ENCODE assay signal across 16 cellular contexts in the genomic region with DNA sequence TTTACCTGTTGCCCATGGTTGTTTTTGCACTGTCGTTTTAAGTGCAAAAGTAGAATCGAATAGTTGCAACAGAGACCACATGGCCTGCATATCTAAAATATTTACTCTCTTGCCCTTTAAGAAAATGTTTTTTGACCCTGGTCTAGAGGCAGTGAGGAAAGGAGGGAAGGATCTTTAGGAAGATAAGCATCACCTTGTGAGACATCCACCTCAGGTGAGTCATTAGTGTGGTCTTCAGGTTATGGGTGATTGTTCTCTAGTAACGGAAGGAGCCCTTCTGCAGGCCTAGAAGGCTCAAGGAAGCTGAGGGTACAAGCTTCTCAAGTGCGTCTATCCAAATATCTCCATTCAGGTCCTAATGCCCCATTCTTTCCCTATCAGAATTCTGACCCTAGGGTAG. TPM values are rescaled to one million over a fixed set of nuclear protein-coding genes. Genes with fewer than 3 reads are reported as not detected.
DNase-seq lines count a peak whose midpoint lies in the region; ATAC-seq and TF ChIP-seq lines count a peak whose summit lies in the region.
"Had no signal": no experiment of that assay in that cellular context is flagged by ENCODE, and none has a peak within 500 bp of the region (broad histone marks: within the 10 kb centered on the region; RNA-seq: fewer than 3 reads in every experiment).

No MANE protein-coding gene starts in this region.

- H3K4me3 Mint-ChIP-seq in activated T-helper 17 cell treated with anti-CD3 and anti-CD28 coated beads, Interleukin-2, amount 50 U/mL, for 72 hours = peak overlapping the region; percentile 25
- no peak overlapping the region for H3K4me3 Mint-ChIP-seq in stimulated activated effector memory CD8-positive, alpha-beta T cell treated with anti-CD3 and anti-CD28 coated beads, Interleukin-12 subunit alpha, Interleukin-12 subunit beta, amount 100 ng/mL, for 72 hours

- H3K36me3 Mint-ChIP-seq in activated T-helper 17 cell treated with anti-CD3 and anti-CD28 coated beads, Interleukin-2, amount 50 U/mL, for 72 hours (ENCODE audit: low read depth) = peaks cover 17% of the 10 kb centered on the region
- peaks cover 25% of the 10 kb centered on the region for H3K36me3 Mint-ChIP-seq in stimulated activated effector memory CD8-positive, alpha-beta T cell treated with anti-CD3 and anti-CD28 coated beads, Interleukin-12 subunit alpha, Interleukin-12 subunit beta, amount 100 ng/mL, for 72 hours

- peak overlapping the region; percentile 75 for H3K27ac ChIP-seq in HL-60 (replicated peaks)

- TF ChIP-seq CTCF in HL-60 (IDR thresholded peaks at IDR 0.05; ENCODE audit: insufficient read depth, low read length) = no peak

- peaks cover 28% of the 10 kb centered on the region for H3K4me1 Mint-ChIP-seq in activated T-helper 17 cell treated with anti-CD3 and anti-CD28 coated beads, Interleukin-2, amount 50 U/mL, for 72 hours
- peaks cover 48% of the 10 kb centered on the region for H3K4me1 Mint-ChIP-seq in stimulated activated effector memory CD8-positive, alpha-beta T cell treated with anti-CD3 and anti-CD28 coated beads, Interleukin-12 subunit alpha, Interleukin-12 subunit beta, amount 100 ng/mL, for 72 hours

- H3K9me3 Mint-ChIP-seq in activated T-helper 17 cell treated with anti-CD3 and anti-CD28 coated beads, Interleukin-2, amount 50 U/mL, for 72 hours = no peaks in the 10 kb centered on the region
- H3K9me3 Mint-ChIP-seq in stimulated activated effector memory CD8-positive, alpha-beta T cell treated with anti-CD3 and anti-CD28 coated beads, Interleukin-12 subunit alpha, Interleukin-12 subunit beta, amount 100 ng/mL, for 72 hours = no peaks in the 10 kb centered on the region

- H3K27me3 ChIP-seq in HL-60 (ENCODE audit: insufficient read depth, poor library complexity, severe bottlenecking) = no peaks in the 10 kb centered on the region

- peak; percentile 45 for ATAC-seq in activated T-helper 17 cell treated with anti-CD3 and anti-CD28 coated beads, Interleukin-2, amount 50 U/mL, for 72 hours (replicated peaks)
- ATAC-seq in stimulated activated effector memory CD8-positive, alpha-beta T cell treated with anti-CD3 and anti-CD28 coated beads, Interleukin-12 subunit alpha, Interleukin-12 subunit beta, amount 100 ng/mL, for 72 hours = peak; percentile 53
- no peak for ATAC-seq in HG03442 (IDR thresholded peaks at IDR 0.05; ENCODE audit: unreplicated experiment)

- peak overlapping the region; percentile 72 for H3K27ac Mint-ChIP-seq in activated T-helper 17 cell treated with anti-CD3 and anti-CD28 coated beads, Interleukin-2, amount 50 U/mL, for 72 hours
- peak overlapping the region; percentile 71 for H3K27ac Mint-ChIP-seq in stimulated activated effector memory CD8-positive, alpha-beta T cell treated with anti-CD3 and anti-CD28 coated beads, Interleukin-12 subunit alpha, Interleukin-12 subunit beta, amount 100 ng/mL, for 72 hours

- no peaks in the 10 kb centered on the region for H3K27me3 Mint-ChIP-seq in activated T-helper 17 cell treated with anti-CD3 and anti-CD28 coated beads, Interleukin-2, amount 50 U/mL, for 72 hours

- H3K4me3 ChIP-seq in HL-60 (replicated peaks; ENCODE audit: insufficient read depth, low read length) = no peak overlapping the region

- DNase-seq in activated effector memory CD4-positive, alpha-beta T cell treated with anti-CD3 and anti-CD28 coated beads, Interleukin-2, amount 50 U/mL, for 16 hours = peak; percentile 24
- DNase-seq in activated effector memory CD4-positive, alpha-beta T cell treated with Interleukin-2 at 50 U/mL for 16 hours = no peak
- no peak for DNase-seq in HL-60 (ENCODE audit: low read depth in 1 of 2, low spot score in 1 of 2)
- DNase-seq in stimulated activated effector memory CD8-positive, alpha-beta T cell treated with anti-CD3 and anti-CD28 coated beads, Interleukin-12 subunit alpha, Interleukin-12 subunit beta, amount 100 ng/mL, for 72 hours (ENCODE audit: low spot score in 2 of 2) = no peak
- no peak for DNase-seq in hypothalamus (lab: John Stamatoyannopoulos, UW)
- DNase-seq: Caco-2, DMS153, GOT3, KBM-7, NCI-H1436 treated with DMSO at 0.1 percent for 48 hours, NCI-H2081, NCI-H510A, NCI-H774 had no signal

RNA-seq across cellular contexts. Expression of a gene that starts 6.6 kb away (rescaled TPM):
- total RNA-seq in activated T-helper 17 cell treated with anti-CD3 and anti-CD28 coated beads, Interleukin-2, amount 50 U/mL, for 72 hours = under 1 TPM; 0.11 to 0.32 TPM
- total RNA-seq: A673, Caco-2 had no signal

RNA-seq across cellular contexts. Expression of a gene that starts 12.5 kb away (rescaled TPM):
- 100 to 1,000 TPM; 149 to 164 TPM for total RNA-seq in activated T-helper 17 cell treated with anti-CD3 and anti-CD28 coated beads, Interleukin-2, amount 50 U/mL, for 72 hours
